Comparison of ENCODE assay signal across 23 cellular contexts in genomic region chr2:215607790-215608189, GRCh38.
DNase-seq lines count a peak whose midpoint lies in the region; ATAC-seq and TF ChIP-seq lines count a peak whose summit lies in the region.
"Had no signal": no experiment of that assay in that cellular context is flagged by ENCODE, and none has a peak within 500 bp of the region (broad histone marks: within the 10 kb centered on the region; RNA-seq: fewer than 3 reads in every experiment).

No MANE protein-coding gene starts in this region.

- DNase-seq in IMR-90 (peak; percentile 50), astrocyte of the spinal cord (ENCODE audit: low read depth, low spot score) (peak; percentile 29), glomerular visceral epithelial cell (ENCODE audit: extremely low spot score) (peak; percentile 43), smooth muscle cell (lab: John Stamatoyannopoulos, UW; ENCODE audit: unreplicated experiment) (no peak), GM20000 (ENCODE audit: low spot score) (no peak), SW480 (ENCODE audit: low spot score) (no peak), iPS-NIHi11 (ENCODE audit: low spot score) (no peak)
- DNase-seq: activated naive CD4-positive, alpha-beta T cell treated with anti-CD3 and anti-CD28 coated beads, Interleukin-2, amount 10 ng/mL, durations not matched to agents 7 days and 5 days; activated T-cell treated with anti-CD3 and anti-CD28 coated beads, Interleukin-2, amount 50 U/mL, for 72 hours; AML-193; body of pancreas; colonic mucosa; DMS53; heart right ventricle; immature natural killer cell; Karpas-422; left ventricle myocardium inferior; NCI-H1092; NCI-H2029; Right ventricle myocardium superior; stimulated activated CD4-positive, alpha-beta T cell treated with anti-CD3 and anti-CD28 coated beads, Interleukin-2, amount 100 ng/mL, for 24 hours; T-helper 1 cell had no signal

- H3K27me3 ChIP-seq in IMR-90 (ENCODE audit: control insufficient read depth, insufficient read depth, low read length) (no peaks in the 10 kb centered on the region), smooth muscle cell (ENCODE audit: low read depth) (no peaks in the 10 kb centered on the region)
- H3K27me3 ChIP-seq: body of pancreas, colonic mucosa, heart right ventricle had no signal

- H2BK120ac ChIP-seq in IMR-90 (ENCODE audit: low read depth, low read length) = 0 out of 2 replicates have a peak overlapping the region, but pooled peaks have one; percentile 25

- H2AFZ ChIP-seq in IMR-90 (replicated peaks; ENCODE audit: low read length, poor library complexity) (no peak overlapping the region), smooth muscle cell (ENCODE audit: low read depth) (peak overlapping the region; percentile 23)

- H3K4me2 ChIP-seq in IMR-90 (ENCODE audit: low read depth, low read length) (no peak overlapping the region), smooth muscle cell (peak overlapping the region; percentile 17)

- POLR2A ChIA-PET in IMR-90 (lab: Charles Lee; ENCODE audit: unreplicated experiment) = no interaction called here

- no peak overlapping the region for H3K23ac ChIP-seq in IMR-90 (ENCODE audit: low read depth, low read length)

- no peaks in the 10 kb centered on the region for H4K20me1 ChIP-seq in IMR-90 (ENCODE audit: insufficient read depth, low read length)
- H4K20me1 ChIP-seq in smooth muscle cell (ENCODE audit: low read depth) = no peaks in the 10 kb centered on the region

- no peak overlapping the region for H2BK15ac ChIP-seq in IMR-90 (ENCODE audit: low read depth, low read length)

- in situ Hi-C loops in IMR-90 (cut with MboI; ENCODE audit: low sequenced_read_pairs) (no loop called here), astrocyte of the spinal cord (cut with HindIII; ENCODE audit: low sequenced_read_pairs) (no loop called here)

- H3K9me3 ChIP-seq in IMR-90 (ENCODE audit: control insufficient read depth, insufficient read depth, low read length) (no peaks in the 10 kb centered on the region), smooth muscle cell (replicated peaks; ENCODE audit: low read depth) (no peaks in the 10 kb centered on the region)
- H3K9me3 ChIP-seq: body of pancreas, colonic mucosa, heart right ventricle, left ventricle myocardium inferior had no signal

- peak overlapping the region; percentile 5 for H2BK5ac ChIP-seq in IMR-90 (ENCODE audit: low read depth, low read length, poor library complexity, severe bottlenecking)

- no peak overlapping the region; the same call in 1 of the 2 replicates for H4K5ac ChIP-seq in IMR-90 (ENCODE audit: low read depth, low read length)

- H3K18ac ChIP-seq in IMR-90 (ENCODE audit: low read depth, low read length) = peak overlapping the region; percentile 84; the same call in 1 of the 2 replicates

- intact Hi-C loops in IMR-90 (cut with micrococcal nuclease) = no loop called here

- CTCF ChIA-PET in IMR-90 (lab: Yijun Ruan, JAX) = no interaction called here

- no peak overlapping the region for H2AK9ac ChIP-seq in IMR-90 (replicated peaks; ENCODE audit: low read depth, low read length, poor library complexity)

- H3K4me1 ChIP-seq in IMR-90 (ENCODE audit: control insufficient read depth, insufficient read depth, low read length) (peaks cover 11% of the 10 kb centered on the region), smooth muscle cell (ENCODE audit: low read depth) (peaks cover 5% of the 10 kb centered on the region)
- H3K4me1 ChIP-seq: body of pancreas, colonic mucosa, left ventricle myocardium inferior had no signal

- no peak overlapping the region for H3K9ac ChIP-seq in IMR-90 (ENCODE audit: low read depth, low read length)
- H3K9ac ChIP-seq in smooth muscle cell (ENCODE audit: low read depth) = no peak overlapping the region

- no peak overlapping the region for H2AK5ac ChIP-seq in IMR-90 (ENCODE audit: low read depth, low read length)

- BruUV-seq in IMR-90 (replicated peaks; lab: Mats Ljungman, UMichigan) = no TSS peak

- ATAC-seq in IMR-90 (ENCODE audit: low read depth) = peak; percentile 66
- ATAC-seq: body of pancreas; heart right ventricle; stimulated activated memory B cell treated with anti-CD40 and anti-IgM and Interleukin-4, amounts not matched to agents 10 μg/mL and 1 μg/mL and 100 μg/mL, for 72 hours had no signal

- no peak overlapping the region for H3K14ac ChIP-seq in IMR-90 (replicated peaks; ENCODE audit: low read depth, low read length)

- peaks cover 12% of the 10 kb centered on the region for H3F3A ChIP-seq in smooth muscle cell (ENCODE audit: low read depth)

- H3K4me3 ChIP-seq in IMR-90 (ENCODE audit: insufficient read depth, low read depth, low read length) = no peak overlapping the region
- no peak overlapping the region for H3K4me3 ChIP-seq in astrocyte of the spinal cord (ENCODE audit: low read depth, low read length)
- no peak overlapping the region for H3K4me3 ChIP-seq in smooth muscle cell
- H3K4me3 ChIP-seq: body of pancreas, colonic mucosa, heart right ventricle, left ventricle myocardium inferior had no signal

- TF ChIP-seq CTCF in IMR-90 (conservative IDR thresholded peaks at IDR 0.05; ENCODE audit: low read depth, low read length) (no peak), astrocyte of the spinal cord (IDR thresholded peaks at IDR 0.05; ENCODE audit: low read depth, low read length) (no peak), smooth muscle cell (IDR thresholded peaks at IDR 0.05; ENCODE audit: borderline replicate concordance, insufficient read depth, poor library complexity, severe bottlenecking) (no peak), GM20000 (IDR thresholded peaks at IDR 0.05; ENCODE audit: extremely low read depth, missing control alignments) (no peak)

- H2BK20ac ChIP-seq in IMR-90 (ENCODE audit: low read depth, low read length) = no peak overlapping the region

- H4K8ac ChIP-seq in IMR-90 (ENCODE audit: low read depth in 2 of 2, low read length in 2 of 2) = no peak overlapping the region

- H3K56ac ChIP-seq in IMR-90 (ENCODE audit: extremely low read depth, insufficient read depth, low read length) = no peak overlapping the region

- TF ChIP-seq POLR2A in IMR-90 (IDR thresholded peaks at IDR 0.05; ENCODE audit: low read depth, low read length) = no peak

- no peaks in the 10 kb centered on the region for H3K79me2 ChIP-seq in smooth muscle cell (ENCODE audit: low read depth)

- H3K36me3 ChIP-seq in IMR-90 (ENCODE audit: control insufficient read depth, insufficient read depth, low read length) (no peaks in the 10 kb centered on the region), smooth muscle cell (ENCODE audit: low read depth) (no peaks in the 10 kb centered on the region)
- H3K36me3 ChIP-seq: colonic mucosa, heart right ventricle, left ventricle myocardium inferior had no signal

- no peak for TF ChIP-seq RAD21 in IMR-90 (IDR thresholded peaks at IDR 0.05; ENCODE audit: low read length)

- dilution Hi-C loops in IMR-90 (cut with HindIII; ENCODE audit: low sequenced_read_pairs, unreplicated experiment) = no loop called here

- peaks cover 4% of the 10 kb centered on the region for H3K9me1 ChIP-seq in IMR-90 (ENCODE audit: insufficient read depth, low read length)

- no peaks in the 10 kb centered on the region for H3K79me1 ChIP-seq in IMR-90 (ENCODE audit: low read depth in 1 of 2, low read length in 2 of 2)

- no peak overlapping the region for H4K91ac ChIP-seq in IMR-90 (ENCODE audit: insufficient read depth, low read depth, low read length)

- H3K27ac ChIP-seq in IMR-90 (ENCODE audit: insufficient read depth, low read length) = no peak overlapping the region
- H3K27ac ChIP-seq in smooth muscle cell (ENCODE audit: low read depth) = peak overlapping the region; percentile 49
- H3K27ac ChIP-seq: body of pancreas, colonic mucosa, heart right ventricle, left ventricle myocardium inferior had no signal

- H3K4ac ChIP-seq in IMR-90 (ENCODE audit: low read depth, low read length) = no peak overlapping the region

TF ChIP-seq in IMR-90, 13 proteins besides CTCF, POLR2A, EP300 and RAD21:
- TF ChIP-seq CEBPB (IDR thresholded peaks at IDR 0.05; ENCODE audit: low read depth, low read length) (no peak), RFX5 (IDR thresholded peaks at IDR 0.05; ENCODE audit: low read depth, low read length) (no peak), BHLHE40 (IDR thresholded peaks at IDR 0.05; ENCODE audit: low read depth, low read length) (no peak), SMC3 (IDR thresholded peaks at IDR 0.05; ENCODE audit: low read depth, low read length) (no peak), FOS (IDR thresholded peaks at IDR 0.05; ENCODE audit: low read depth, low read length) (no peak), CHD1 (IDR thresholded peaks at IDR 0.05; ENCODE audit: low read depth, low read length) (no peak), RCOR1 (IDR thresholded peaks at IDR 0.05; ENCODE audit: insufficient replicate concordance, low read length) (no peak), ELK1 (IDR thresholded peaks at IDR 0.05; ENCODE audit: borderline replicate concordance, low read depth, low read length) (no peak), MXI1 (IDR thresholded peaks at IDR 0.05; ENCODE audit: borderline replicate concordance, low read depth, low read length) (no peak), MAFK (IDR thresholded peaks at IDR 0.05; ENCODE audit: low read depth, low read length) (no peak), MAZ (IDR thresholded peaks at IDR 0.05; ENCODE audit: borderline replicate concordance, low read depth, low read length) (no peak), NFE2L2 (IDR thresholded peaks at IDR 0.05; ENCODE audit: low read depth, low read length) (no peak)
- TF ChIP-seq, protein P1, sequence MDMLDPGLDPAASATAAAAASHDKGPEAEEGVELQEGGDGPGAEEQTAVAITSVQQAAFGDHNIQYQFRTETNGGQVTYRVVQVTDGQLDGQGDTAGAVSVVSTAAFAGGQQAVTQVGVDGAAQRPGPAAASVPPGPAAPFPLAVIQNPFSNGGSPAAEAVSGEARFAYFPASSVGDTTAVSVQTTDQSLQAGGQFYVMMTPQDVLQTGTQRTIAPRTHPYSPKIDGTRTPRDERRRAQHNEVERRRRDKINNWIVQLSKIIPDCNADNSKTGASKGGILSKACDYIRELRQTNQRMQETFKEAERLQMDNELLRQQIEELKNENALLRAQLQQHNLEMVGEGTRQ (IDR thresholded peaks at IDR 0.05; ENCODE audit: low read depth, low read length) = no peak
TF ChIP-seq in IMR-90: peak in this region for 0.

Comparison
In these comparisons a context has a peak if more than half of its experiments do, and no peak if none do; other contexts are left out.
1. DNase-seq: peak in IMR-90 (single experiment), astrocyte of the spinal cord (single experiment) and glomerular visceral epithelial cell (single experiment); none in smooth muscle cell (single experiment), GM20000 (single experiment), SW480 (single experiment) and iPS-NIHi11 (single experiment).